Comparison of ENCODE assay signal across 3 cellular contexts in the genomic region with DNA sequence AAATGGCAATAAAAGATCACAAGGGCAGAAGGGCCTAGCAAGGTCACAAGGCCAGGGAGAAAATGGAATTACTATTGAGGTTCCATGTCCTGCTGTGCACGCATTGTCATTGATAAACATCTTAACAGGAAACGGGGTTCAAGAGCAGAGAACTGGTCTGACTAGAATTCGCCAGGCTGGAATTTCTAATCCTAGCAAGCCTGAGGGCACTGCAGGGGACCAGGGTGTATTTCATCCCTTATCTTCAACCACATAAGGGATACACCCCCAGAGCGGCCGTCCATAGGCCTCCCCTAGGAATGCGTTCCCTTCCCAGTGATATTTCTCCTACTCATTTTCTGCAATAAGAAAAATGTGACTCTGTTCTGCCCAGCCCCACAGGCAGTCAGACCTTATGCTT.
TF ChIP-seq lines count a peak whose summit lies in the region.

No MANE protein-coding gene starts in this region.

TF ChIP-seq in GM23338, 12 proteins besides CTCF, POLR2A, EP300 and RAD21 (continues in another document):
- TF ChIP-seq POLR2AphosphoS5 (IDR thresholded peaks at IDR 0.05; ENCODE audit: low read depth) (no peak), STAT1 (IDR thresholded peaks at IDR 0.05; ENCODE audit: unreplicated experiment) (no peak), ZNF114 (CRISPR knock-in tag; IDR thresholded peaks at IDR 0.05) (no peak), NANOG (IDR thresholded peaks at IDR 0.05; ENCODE audit: borderline replicate concordance) (no peak), EZH2phosphoT487 (IDR thresholded peaks at IDR 0.05; ENCODE audit: unreplicated experiment) (no peak), JUNB (IDR thresholded peaks at IDR 0.05; ENCODE audit: unreplicated experiment) (no peak), CREB1 (CRISPR knock-in tag; IDR thresholded peaks at IDR 0.05; ENCODE audit: low read depth) (no peak), EZH2 (IDR thresholded peaks at IDR 0.05; ENCODE audit: low read depth, unreplicated experiment) (no peak), ZNF331 (CRISPR knock-in tag; IDR thresholded peaks at IDR 0.05; ENCODE audit: low read depth) (no peak)
- TF ChIP-seq, protein P1, sequence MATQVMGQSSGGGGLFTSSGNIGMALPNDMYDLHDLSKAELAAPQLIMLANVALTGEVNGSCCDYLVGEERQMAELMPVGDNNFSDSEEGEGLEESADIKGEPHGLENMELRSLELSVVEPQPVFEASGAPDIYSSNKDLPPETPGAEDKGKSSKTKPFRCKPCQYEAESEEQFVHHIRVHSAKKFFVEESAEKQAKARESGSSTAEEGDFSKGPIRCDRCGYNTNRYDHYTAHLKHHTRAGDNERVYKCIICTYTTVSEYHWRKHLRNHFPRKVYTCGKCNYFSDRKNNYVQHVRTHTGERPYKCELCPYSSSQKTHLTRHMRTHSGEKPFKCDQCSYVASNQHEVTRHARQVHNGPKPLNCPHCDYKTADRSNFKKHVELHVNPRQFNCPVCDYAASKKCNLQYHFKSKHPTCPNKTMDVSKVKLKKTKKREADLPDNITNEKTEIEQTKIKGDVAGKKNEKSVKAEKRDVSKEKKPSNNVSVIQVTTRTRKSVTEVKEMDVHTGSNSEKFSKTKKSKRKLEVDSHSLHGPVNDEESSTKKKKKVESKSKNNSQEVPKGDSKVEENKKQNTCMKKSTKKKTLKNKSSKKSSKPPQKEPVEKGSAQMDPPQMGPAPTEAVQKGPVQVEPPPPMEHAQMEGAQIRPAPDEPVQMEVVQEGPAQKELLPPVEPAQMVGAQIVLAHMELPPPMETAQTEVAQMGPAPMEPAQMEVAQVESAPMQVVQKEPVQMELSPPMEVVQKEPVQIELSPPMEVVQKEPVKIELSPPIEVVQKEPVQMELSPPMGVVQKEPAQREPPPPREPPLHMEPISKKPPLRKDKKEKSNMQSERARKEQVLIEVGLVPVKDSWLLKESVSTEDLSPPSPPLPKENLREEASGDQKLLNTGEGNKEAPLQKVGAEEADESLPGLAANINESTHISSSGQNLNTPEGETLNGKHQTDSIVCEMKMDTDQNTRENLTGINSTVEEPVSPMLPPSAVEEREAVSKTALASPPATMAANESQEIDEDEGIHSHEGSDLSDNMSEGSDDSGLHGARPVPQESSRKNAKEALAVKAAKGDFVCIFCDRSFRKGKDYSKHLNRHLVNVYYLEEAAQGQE (IDR thresholded peaks at IDR 0.05; ENCODE audit: unreplicated experiment): no peak
- TF ChIP-seq, protein P2, sequence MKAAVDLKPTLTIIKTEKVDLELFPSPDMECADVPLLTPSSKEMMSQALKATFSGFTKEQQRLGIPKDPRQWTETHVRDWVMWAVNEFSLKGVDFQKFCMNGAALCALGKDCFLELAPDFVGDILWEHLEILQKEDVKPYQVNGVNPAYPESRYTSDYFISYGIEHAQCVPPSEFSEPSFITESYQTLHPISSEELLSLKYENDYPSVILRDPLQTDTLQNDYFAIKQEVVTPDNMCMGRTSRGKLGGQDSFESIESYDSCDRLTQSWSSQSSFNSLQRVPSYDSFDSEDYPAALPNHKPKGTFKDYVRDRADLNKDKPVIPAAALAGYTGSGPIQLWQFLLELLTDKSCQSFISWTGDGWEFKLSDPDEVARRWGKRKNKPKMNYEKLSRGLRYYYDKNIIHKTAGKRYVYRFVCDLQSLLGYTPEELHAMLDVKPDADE (IDR thresholded peaks at IDR 0.05): no peak

TF ChIP-seq in H1, 55 proteins besides CTCF, POLR2A, EP300 and RAD21 (continues in another document):
- TF ChIP-seq, protein P3, sequence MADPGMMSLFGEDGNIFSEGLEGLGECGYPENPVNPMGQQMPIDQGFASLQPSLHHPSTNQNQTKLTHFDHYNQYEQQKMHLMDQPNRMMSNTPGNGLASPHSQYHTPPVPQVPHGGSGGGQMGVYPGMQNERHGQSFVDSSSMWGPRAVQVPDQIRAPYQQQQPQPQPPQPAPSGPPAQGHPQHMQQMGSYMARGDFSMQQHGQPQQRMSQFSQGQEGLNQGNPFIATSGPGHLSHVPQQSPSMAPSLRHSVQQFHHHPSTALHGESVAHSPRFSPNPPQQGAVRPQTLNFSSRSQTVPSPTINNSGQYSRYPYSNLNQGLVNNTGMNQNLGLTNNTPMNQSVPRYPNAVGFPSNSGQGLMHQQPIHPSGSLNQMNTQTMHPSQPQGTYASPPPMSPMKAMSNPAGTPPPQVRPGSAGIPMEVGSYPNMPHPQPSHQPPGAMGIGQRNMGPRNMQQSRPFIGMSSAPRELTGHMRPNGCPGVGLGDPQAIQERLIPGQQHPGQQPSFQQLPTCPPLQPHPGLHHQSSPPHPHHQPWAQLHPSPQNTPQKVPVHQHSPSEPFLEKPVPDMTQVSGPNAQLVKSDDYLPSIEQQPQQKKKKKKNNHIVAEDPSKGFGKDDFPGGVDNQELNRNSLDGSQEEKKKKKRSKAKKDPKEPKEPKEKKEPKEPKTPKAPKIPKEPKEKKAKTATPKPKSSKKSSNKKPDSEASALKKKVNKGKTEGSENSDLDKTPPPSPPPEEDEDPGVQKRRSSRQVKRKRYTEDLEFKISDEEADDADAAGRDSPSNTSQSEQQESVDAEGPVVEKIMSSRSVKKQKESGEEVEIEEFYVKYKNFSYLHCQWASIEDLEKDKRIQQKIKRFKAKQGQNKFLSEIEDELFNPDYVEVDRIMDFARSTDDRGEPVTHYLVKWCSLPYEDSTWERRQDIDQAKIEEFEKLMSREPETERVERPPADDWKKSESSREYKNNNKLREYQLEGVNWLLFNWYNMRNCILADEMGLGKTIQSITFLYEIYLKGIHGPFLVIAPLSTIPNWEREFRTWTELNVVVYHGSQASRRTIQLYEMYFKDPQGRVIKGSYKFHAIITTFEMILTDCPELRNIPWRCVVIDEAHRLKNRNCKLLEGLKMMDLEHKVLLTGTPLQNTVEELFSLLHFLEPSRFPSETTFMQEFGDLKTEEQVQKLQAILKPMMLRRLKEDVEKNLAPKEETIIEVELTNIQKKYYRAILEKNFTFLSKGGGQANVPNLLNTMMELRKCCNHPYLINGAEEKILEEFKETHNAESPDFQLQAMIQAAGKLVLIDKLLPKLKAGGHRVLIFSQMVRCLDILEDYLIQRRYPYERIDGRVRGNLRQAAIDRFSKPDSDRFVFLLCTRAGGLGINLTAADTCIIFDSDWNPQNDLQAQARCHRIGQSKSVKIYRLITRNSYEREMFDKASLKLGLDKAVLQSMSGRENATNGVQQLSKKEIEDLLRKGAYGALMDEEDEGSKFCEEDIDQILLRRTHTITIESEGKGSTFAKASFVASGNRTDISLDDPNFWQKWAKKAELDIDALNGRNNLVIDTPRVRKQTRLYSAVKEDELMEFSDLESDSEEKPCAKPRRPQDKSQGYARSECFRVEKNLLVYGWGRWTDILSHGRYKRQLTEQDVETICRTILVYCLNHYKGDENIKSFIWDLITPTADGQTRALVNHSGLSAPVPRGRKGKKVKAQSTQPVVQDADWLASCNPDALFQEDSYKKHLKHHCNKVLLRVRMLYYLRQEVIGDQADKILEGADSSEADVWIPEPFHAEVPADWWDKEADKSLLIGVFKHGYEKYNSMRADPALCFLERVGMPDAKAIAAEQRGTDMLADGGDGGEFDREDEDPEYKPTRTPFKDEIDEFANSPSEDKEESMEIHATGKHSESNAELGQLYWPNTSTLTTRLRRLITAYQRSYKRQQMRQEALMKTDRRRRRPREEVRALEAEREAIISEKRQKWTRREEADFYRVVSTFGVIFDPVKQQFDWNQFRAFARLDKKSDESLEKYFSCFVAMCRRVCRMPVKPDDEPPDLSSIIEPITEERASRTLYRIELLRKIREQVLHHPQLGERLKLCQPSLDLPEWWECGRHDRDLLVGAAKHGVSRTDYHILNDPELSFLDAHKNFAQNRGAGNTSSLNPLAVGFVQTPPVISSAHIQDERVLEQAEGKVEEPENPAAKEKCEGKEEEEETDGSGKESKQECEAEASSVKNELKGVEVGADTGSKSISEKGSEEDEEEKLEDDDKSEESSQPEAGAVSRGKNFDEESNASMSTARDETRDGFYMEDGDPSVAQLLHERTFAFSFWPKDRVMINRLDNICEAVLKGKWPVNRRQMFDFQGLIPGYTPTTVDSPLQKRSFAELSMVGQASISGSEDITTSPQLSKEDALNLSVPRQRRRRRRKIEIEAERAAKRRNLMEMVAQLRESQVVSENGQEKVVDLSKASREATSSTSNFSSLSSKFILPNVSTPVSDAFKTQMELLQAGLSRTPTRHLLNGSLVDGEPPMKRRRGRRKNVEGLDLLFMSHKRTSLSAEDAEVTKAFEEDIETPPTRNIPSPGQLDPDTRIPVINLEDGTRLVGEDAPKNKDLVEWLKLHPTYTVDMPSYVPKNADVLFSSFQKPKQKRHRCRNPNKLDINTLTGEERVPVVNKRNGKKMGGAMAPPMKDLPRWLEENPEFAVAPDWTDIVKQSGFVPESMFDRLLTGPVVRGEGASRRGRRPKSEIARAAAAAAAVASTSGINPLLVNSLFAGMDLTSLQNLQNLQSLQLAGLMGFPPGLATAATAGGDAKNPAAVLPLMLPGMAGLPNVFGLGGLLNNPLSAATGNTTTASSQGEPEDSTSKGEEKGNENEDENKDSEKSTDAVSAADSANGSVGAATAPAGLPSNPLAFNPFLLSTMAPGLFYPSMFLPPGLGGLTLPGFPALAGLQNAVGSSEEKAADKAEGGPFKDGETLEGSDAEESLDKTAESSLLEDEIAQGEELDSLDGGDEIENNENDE (IDR thresholded peaks at IDR 0.05; ENCODE audit: insufficient replicate concordance, low read length): no peak
- no peak for TF ChIP-seq BCL11A (IDR thresholded peaks at IDR 0.05; ENCODE audit: low read depth in 2 of 2, low read length in 2 of 2)
- TF ChIP-seq KDM5A (IDR thresholded peaks at IDR 0.05; ENCODE audit: low read length): no peak
- TF ChIP-seq SIN3A (conservative IDR thresholded peaks at IDR 0.05 in 1 of 2, IDR thresholded peaks at IDR 0.05 in 1 of 2; ENCODE audit: low read depth in 1 of 2, low read length in 2 of 2): no peak
- TF ChIP-seq YY1 (IDR thresholded peaks at IDR 0.05; ENCODE audit: low read depth, low read length): no peak
- TF ChIP-seq CEBPB (IDR thresholded peaks at IDR 0.05; ENCODE audit: low read depth, low read length): no peak

TF ChIP-seq in WTC11, 78 proteins besides CTCF, POLR2A, EP300 and RAD21:
- TF ChIP-seq, protein P4, sequence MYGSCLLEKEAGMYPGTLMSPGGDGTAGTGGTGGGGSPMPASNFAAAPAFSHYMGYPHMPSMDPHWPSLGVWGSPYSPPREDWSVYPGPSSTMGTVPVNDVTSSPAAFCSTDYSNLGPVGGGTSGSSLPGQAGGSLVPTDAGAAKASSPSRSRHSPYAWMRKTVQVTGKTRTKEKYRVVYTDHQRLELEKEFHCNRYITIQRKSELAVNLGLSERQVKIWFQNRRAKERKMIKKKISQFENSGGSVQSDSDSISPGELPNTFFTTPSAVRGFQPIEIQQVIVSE (CRISPR knock-in tag; IDR thresholded peaks at IDR 0.05; ENCODE audit: borderline replicate concordance): no peak
- TF ChIP-seq HMGA2 (CRISPR knock-in tag; IDR thresholded peaks at IDR 0.05) (no peak), ZNF232 (CRISPR knock-in tag; IDR thresholded peaks at IDR 0.05) (no peak), TEAD4 (CRISPR knock-in tag; IDR thresholded peaks at IDR 0.05) (no peak), SOX15 (CRISPR knock-in tag; IDR thresholded peaks at IDR 0.05) (no peak), TP53 (CRISPR knock-in tag; IDR thresholded peaks at IDR 0.05) (no peak), JAZF1 (CRISPR knock-in tag; IDR thresholded peaks at IDR 0.05) (no peak), MXD4 (CRISPR knock-in tag; IDR thresholded peaks at IDR 0.05; ENCODE audit: borderline replicate concordance) (no peak), NR1H2 (CRISPR knock-in tag; IDR thresholded peaks at IDR 0.05) (no peak)
- TF ChIP-seq, protein P5, sequence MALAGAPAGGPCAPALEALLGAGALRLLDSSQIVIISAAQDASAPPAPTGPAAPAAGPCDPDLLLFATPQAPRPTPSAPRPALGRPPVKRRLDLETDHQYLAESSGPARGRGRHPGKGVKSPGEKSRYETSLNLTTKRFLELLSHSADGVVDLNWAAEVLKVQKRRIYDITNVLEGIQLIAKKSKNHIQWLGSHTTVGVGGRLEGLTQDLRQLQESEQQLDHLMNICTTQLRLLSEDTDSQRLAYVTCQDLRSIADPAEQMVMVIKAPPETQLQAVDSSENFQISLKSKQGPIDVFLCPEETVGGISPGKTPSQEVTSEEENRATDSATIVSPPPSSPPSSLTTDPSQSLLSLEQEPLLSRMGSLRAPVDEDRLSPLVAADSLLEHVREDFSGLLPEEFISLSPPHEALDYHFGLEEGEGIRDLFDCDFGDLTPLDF (CRISPR knock-in tag; IDR thresholded peaks at IDR 0.05): no peak
- TF ChIP-seq, protein P6, sequence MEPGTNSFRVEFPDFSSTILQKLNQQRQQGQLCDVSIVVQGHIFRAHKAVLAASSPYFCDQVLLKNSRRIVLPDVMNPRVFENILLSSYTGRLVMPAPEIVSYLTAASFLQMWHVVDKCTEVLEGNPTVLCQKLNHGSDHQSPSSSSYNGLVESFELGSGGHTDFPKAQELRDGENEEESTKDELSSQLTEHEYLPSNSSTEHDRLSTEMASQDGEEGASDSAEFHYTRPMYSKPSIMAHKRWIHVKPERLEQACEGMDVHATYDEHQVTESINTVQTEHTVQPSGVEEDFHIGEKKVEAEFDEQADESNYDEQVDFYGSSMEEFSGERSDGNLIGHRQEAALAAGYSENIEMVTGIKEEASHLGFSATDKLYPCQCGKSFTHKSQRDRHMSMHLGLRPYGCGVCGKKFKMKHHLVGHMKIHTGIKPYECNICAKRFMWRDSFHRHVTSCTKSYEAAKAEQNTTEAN (CRISPR knock-in tag; IDR thresholded peaks at IDR 0.05): no peak
- TF ChIP-seq, protein P7, sequence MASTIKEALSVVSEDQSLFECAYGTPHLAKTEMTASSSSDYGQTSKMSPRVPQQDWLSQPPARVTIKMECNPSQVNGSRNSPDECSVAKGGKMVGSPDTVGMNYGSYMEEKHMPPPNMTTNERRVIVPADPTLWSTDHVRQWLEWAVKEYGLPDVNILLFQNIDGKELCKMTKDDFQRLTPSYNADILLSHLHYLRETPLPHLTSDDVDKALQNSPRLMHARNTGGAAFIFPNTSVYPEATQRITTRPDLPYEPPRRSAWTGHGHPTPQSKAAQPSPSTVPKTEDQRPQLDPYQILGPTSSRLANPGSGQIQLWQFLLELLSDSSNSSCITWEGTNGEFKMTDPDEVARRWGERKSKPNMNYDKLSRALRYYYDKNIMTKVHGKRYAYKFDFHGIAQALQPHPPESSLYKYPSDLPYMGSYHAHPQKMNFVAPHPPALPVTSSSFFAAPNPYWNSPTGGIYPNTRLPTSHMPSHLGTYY (CRISPR knock-in tag; IDR thresholded peaks at IDR 0.05): no peak
- TF ChIP-seq, protein P8, sequence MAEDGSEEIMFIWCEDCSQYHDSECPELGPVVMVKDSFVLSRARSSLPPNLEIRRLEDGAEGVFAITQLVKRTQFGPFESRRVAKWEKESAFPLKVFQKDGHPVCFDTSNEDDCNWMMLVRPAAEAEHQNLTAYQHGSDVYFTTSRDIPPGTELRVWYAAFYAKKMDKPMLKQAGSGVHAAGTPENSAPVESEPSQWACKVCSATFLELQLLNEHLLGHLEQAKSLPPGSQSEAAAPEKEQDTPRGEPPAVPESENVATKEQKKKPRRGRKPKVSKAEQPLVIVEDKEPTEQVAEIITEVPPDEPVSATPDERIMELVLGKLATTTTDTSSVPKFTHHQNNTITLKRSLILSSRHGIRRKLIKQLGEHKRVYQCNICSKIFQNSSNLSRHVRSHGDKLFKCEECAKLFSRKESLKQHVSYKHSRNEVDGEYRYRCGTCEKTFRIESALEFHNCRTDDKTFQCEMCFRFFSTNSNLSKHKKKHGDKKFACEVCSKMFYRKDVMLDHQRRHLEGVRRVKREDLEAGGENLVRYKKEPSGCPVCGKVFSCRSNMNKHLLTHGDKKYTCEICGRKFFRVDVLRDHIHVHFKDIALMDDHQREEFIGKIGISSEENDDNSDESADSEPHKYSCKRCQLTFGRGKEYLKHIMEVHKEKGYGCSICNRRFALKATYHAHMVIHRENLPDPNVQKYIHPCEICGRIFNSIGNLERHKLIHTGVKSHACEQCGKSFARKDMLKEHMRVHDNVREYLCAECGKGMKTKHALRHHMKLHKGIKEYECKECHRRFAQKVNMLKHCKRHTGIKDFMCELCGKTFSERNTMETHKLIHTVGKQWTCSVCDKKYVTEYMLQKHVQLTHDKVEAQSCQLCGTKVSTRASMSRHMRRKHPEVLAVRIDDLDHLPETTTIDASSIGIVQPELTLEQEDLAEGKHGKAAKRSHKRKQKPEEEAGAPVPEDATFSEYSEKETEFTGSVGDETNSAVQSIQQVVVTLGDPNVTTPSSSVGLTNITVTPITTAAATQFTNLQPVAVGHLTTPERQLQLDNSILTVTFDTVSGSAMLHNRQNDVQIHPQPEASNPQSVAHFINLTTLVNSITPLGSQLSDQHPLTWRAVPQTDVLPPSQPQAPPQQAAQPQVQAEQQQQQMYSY (CRISPR knock-in tag; IDR thresholded peaks at IDR 0.05): no peak
TF ChIP-seq in WTC11: peak in this region for 0.
